Comparison of ENCODE assay signal across 8 cellular contexts in the genomic region with DNA sequence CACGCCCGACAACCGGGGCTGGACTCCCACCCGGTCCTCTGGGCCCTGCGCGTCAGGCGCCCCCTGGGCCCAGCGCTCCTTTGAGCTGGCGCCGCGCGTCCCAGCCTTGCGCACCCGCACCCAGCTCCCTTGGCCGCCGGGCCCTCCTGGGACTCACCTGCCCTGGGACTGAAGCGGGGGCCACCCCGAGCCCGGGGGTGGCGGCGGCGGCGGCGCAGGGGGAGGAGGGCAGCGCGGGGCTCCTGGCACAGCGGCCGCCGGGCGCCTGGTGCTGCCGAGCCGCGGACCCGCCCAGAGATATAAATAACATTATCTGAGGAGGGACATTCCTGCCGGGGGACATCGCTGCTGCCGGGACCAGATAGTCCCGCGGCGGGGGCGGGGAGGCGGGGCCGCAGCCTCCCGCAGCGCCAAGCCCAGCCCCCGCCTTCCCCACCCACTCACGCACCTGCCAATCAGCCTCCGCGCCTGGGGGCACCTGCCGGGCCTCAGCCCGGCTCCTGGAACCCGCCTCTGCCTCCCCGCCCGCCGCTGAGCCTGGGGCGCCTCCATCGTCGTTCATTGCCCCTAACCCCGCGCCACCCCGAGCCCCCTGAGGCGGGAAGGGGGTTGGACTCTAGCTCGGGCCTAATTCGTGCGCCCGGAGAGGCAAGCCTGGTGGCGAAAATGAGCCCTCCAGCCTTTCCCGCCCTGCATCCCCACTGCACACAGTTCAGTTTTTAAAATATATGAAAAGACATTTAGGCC. TPM values are rescaled to one million over a fixed set of nuclear protein-coding genes. Genes with fewer than 3 reads are reported as not detected.
A peak's percentile ranks its signal among the peaks of the same experiment; 100 is the strongest.
DNase-seq lines count a peak whose midpoint lies in the region; ATAC-seq and TF ChIP-seq lines count a peak whose summit lies in the region.

A gene (minus strand): TSS at position 273 of the 747 bp plus-strand sequence. CDS start 56,813 bp downstream, outside the sequence.

- H3K9me3 ChIP-seq in PC-3 (ENCODE audit: low read length): no peaks in the 10 kb centered on the region
- no peaks in the 10 kb centered on the region for H3K9me3 ChIP-seq in prostate gland
- H3K9me3 ChIP-seq in uterus: no peaks in the 10 kb centered on the region

- H3K4me1 ChIP-seq in PC-3 (ENCODE audit: insufficient read depth, low read length) (peaks cover 8% of the 10 kb centered on the region; the same call in 1 of the 2 replicates), prostate gland (replicated peaks) (no peaks in the 10 kb centered on the region), uterus (no peaks in the 10 kb centered on the region)

- peak within 1 kb of the TSS; percentile 93 for H2AFZ ChIP-seq in PC-3 (ENCODE audit: low read length)

- intact Hi-C loops in PC-3 (cut with micrococcal nuclease): no loop called here
- intact Hi-C loops in Right ventricle myocardium inferior (cut with DNase I): loop anchor here (1.0 to 10.0 kb wide), 3 partner anchors 39 to 205 kb away; no protein-coding TSS in a partner anchor
- intact Hi-C loops in prostate gland (cut with DNase I): no loop called here
- intact Hi-C loops in uterus (cut with DNase I; ENCODE audit: low total_unique reads): no loop called here

- H3K27ac ChIP-seq in PC-3 (ENCODE audit: low read length): no peak within 1 kb of the TSS
- no peak within 1 kb of the TSS for H3K27ac ChIP-seq in prostate gland
- no peak within 1 kb of the TSS for H3K27ac ChIP-seq in uterus

- POLR2A ChIA-PET in PC-3 (lab: Charles Lee; ENCODE audit: unreplicated experiment): no interaction called here

- peak; percentile 91 for DNase-seq in COLO668 (lab: John Stamatoyannopoulos, UW; ENCODE audit: unreplicated experiment)
- DNase-seq in PC-3: peak; percentile 44
- peak; percentile 40 for DNase-seq in activated gamma-delta T cell (lab: John Stamatoyannopoulos, UW)
- DNase-seq in Right ventricle myocardium inferior (ENCODE audit: missing footprints): peak; percentile 73
- DNase-seq in prostate gland (ENCODE audit: low spot score): peak; percentile 30
- peak; percentile 16 to 17 for DNase-seq in uterus

- H3K4me3 ChIP-seq in PC-3 (ENCODE audit: low read length) (peak within 1 kb of the TSS; percentile 69), prostate gland (peak within 1 kb of the TSS; percentile 34 to 53), uterus (peak within 1 kb of the TSS; percentile 30 to 37)

- H3K27me3 ChIP-seq in PC-3 (ENCODE audit: low read length) (peaks cover 58% of the 10 kb centered on the region), prostate gland (replicated peaks; ENCODE audit: insufficient read depth) (no peaks in the 10 kb centered on the region), uterus (no peaks in the 10 kb centered on the region)

- ATAC-seq in HG02642 (IDR thresholded peaks at IDR 0.05; ENCODE audit: poor library complexity, unreplicated experiment): peak; percentile 66
- peak; percentile 61 for ATAC-seq in PC-3
- ATAC-seq in Right ventricle myocardium inferior: peak; percentile 94
- ATAC-seq in HG03025 (IDR thresholded peaks at IDR 0.05; ENCODE audit: low FRiP score, unreplicated experiment): no peak

- no TSS peak for BruUV-seq in PC-3 (replicated peaks; lab: Mats Ljungman, UMichigan)

- H3K79me2 ChIP-seq in PC-3 (ENCODE audit: low read length): no peaks in the 10 kb centered on the region

- CTCF ChIA-PET in PC-3 (lab: Charles Lee): interaction anchor here (0.6 to 1.0 kb wide), 5 partner anchors 31 to 370 kb away, joined by 3 to 6 read pairs (median 4); no protein-coding TSS in a partner anchor

- H3F3A ChIP-seq in PC-3 (ENCODE audit: low read length, unreplicated experiment): no peaks in the 10 kb centered on the region

- TF ChIP-seq POLR2A in prostate gland (IDR thresholded peaks at IDR 0.05) (no peak), uterus (IDR thresholded peaks at IDR 0.05) (no peak)

- H3K9ac ChIP-seq in PC-3 (ENCODE audit: low read length): peak within 1 kb of the TSS; percentile 25; the same call in 1 of the 2 replicates

- H4K20me1 ChIP-seq in PC-3 (ENCODE audit: low read length): no peaks in the 10 kb centered on the region

- TF ChIP-seq CTCF in PC-3 (conservative IDR thresholded peaks at IDR 0.05; ENCODE audit: low read depth, low read length) (no peak), prostate gland (IDR thresholded peaks at IDR 0.05) (no peak), uterus (IDR thresholded peaks at IDR 0.05) (no peak)

- under 1% methylated on average over 50 of the region's 68 CpGs for WGBS in prostate gland

- H3K36me3 ChIP-seq in PC-3 (ENCODE audit: low read depth, low read length) (no peaks in the 10 kb centered on the region), prostate gland (no peaks in the 10 kb centered on the region), uterus (no peaks in the 10 kb centered on the region)

- no peaks in the 10 kb centered on the region for H3K9me2 ChIP-seq in PC-3 (replicated peaks; ENCODE audit: low read length)

- peak within 1 kb of the TSS; percentile 85 for H3K4me2 ChIP-seq in PC-3 (ENCODE audit: low read length)

RNA-seq across cellular contexts. Expression of the gene that starts here (rescaled TPM):
- total RNA-seq in PC-3 (2014; rRNA removed) (2.3 and 3.6 TPM in 2 replicates), Right ventricle myocardium inferior (79.4 TPM), prostate gland (1 to 10 TPM; 2.7 to 3.7 TPM), uterus (1 to 10 TPM in 3 of 4 donors, not detected in 1; 1.0 to 5.4 (median 4.6) TPM)

Comparison
In these comparisons a context has a peak if more than half of its experiments do, and no peak if none do; other contexts are left out.
1. RNA of the gene that starts here (total RNA-seq): 79.4 TPM in Right ventricle myocardium inferior (single experiment); 1.0 to 5.4 TPM in uterus, 2.7 to 3.7 TPM in prostate gland and 2.3 to 3.6 TPM in PC-3; every median in the first group is over 10 times any median in the second.
2. DNase-seq: peak in every context shown above with its lines; median percentile 91 in COLO668; 73 in Right ventricle myocardium inferior; 44 in PC-3; 40 in activated gamma-delta T cell; 30 in prostate gland; 16 in uterus.
3. Peak in every context shown above with its lines, with median percentiles within 50 percentile points of each other: H3K4me3 ChIP-seq.